15 cellular contexts compared by ENCODE assay signal in the genomic region with DNA sequence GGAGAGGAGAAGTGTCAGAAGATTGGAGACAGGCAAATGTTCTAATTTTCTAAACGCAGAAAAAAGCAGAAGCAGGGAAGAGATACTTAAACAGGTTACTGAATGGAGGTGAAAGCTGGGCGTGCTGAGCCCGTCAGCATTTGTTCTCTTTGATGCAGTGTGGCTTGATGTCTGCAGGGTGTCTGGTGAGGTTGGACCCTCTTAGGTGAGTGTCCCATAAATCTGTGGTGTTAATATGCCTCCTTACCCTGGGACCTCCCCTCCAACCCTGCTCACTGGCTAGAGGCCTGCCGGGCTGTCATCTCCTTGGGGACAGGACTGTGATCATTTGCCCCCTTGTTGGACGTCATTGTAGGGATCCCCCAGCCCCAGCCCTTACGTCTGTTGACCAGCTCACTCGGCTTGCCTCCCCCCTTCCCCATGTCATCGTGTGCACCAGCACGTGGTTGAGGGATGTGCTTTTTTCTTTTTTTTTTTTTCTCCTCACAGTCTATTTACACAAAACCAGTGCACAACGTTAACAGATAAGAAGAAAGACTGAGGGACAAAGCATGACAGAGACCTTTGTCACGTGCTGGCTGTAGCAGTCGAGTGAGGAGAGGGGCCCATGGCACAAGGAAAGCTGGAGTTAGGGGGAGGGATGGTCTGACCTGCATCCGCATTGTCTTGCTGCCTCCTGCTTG. TPM values are rescaled to one million over a fixed set of nuclear protein-coding genes. Genes with fewer than 3 reads are reported as not detected.
DNase-seq lines count a peak whose midpoint lies in the region; ATAC-seq, FAIRE-seq and TF ChIP-seq lines count a peak whose summit lies in the region.
"Had no signal": no experiment of that assay in that cellular context is flagged by ENCODE, and none has a peak within 500 bp of the region (broad histone marks: within the 10 kb centered on the region; RNA-seq: fewer than 3 reads in every experiment).

No MANE protein-coding gene starts in this region.

- no peaks in the 10 kb centered on the region for H3K9me3 ChIP-seq in KOPT-K1 (ENCODE audit: insufficient read depth, low read length, poor library complexity, severe bottlenecking)
- H3K9me3 ChIP-seq in K562 (replicated peaks; ENCODE audit: control insufficient read depth, insufficient read depth, low read depth, low read length): no peaks in the 10 kb centered on the region
- no peaks in the 10 kb centered on the region for H3K9me3 ChIP-seq in spleen
- H3K9me3 ChIP-seq: MG63, sigmoid colon, thyroid gland had no signal

- H3K9me3 Mint-ChIP-seq in activated CD4-positive, alpha-beta T cell treated with anti-CD3 and anti-CD28 coated beads, Interleukin-2, amount 10 ng/mL, durations not matched to agents 7 days and 5 days: peaks cover 4% of the 10 kb centered on the region

- BruUV-seq in K562 (replicated peaks; lab: Mats Ljungman, UMichigan): no TSS peak

- 46% methylated on average over 11 of the region's 13 CpGs for WGBS in K562 (ENCODE audit: insufficient coverage, low coverage, missing lambda C conversion rate)
- WGBS in spleen, 5 donors: 46 to 53% (median 49%) methylated on average over 13 of the region's 13 CpGs

- DNase-seq in activated CD4-positive, alpha-beta T cell treated with anti-CD3 and anti-CD28 coated beads, Interleukin-2, amount 10 ng/mL, durations not matched to agents 7 days and 5 days: no peak
- no peak for DNase-seq in activated CD4-positive, alpha-beta T cell treated with anti-CD3 and anti-CD28 coated beads, Interleukin-2, amount 50 U/mL, for 1 hour
- DNase-seq in K562 (ENCODE audit: extremely low read depth in 1 of 4, low spot score in 3 of 4) (no peak), spleen (no peak), anterior cingulate cortex (lab: John Stamatoyannopoulos, UW) (no peak), NCI-H82 treated with DMSO at 0.1 percent for 48 hours (lab: John Stamatoyannopoulos, UW; ENCODE audit: unreplicated experiment) (no peak)
- DNase-seq: ACHN, activated gamma-delta T cell, MG63, NCI-H226, sigmoid colon, thyroid gland had no signal

- POLR2A ChIA-PET in activated CD4-positive, alpha-beta T cell treated with anti-CD3 and anti-CD28 coated beads, Interleukin-2, amount 10 ng/mL, durations not matched to agents 7 days and 5 days (lab: Charles Lee): no interaction called here
- POLR2A ChIA-PET in K562 (lab: Yijun Ruan, JAX): interaction anchor here (0.8 to 1.5 kb wide), 3 partner anchors 9 to 13 kb away, joined by 3 to 5 read pairs (median 3); no protein-coding TSS in a partner anchor

- H3K4me3 Mint-ChIP-seq in activated CD4-positive, alpha-beta T cell treated with anti-CD3 and anti-CD28 coated beads, Interleukin-2, amount 10 ng/mL, durations not matched to agents 7 days and 5 days: peak overlapping the region; percentile 49

- no peak for TF ChIP-seq EP300 in K562 (IDR thresholded peaks at IDR 0.05; ENCODE audit: low read length)

- H3K27me3 ChIP-seq in K562 (ENCODE audit: control insufficient read depth in 2 of 2, insufficient read depth in 2 of 2, low read length in 2 of 2) (no peaks in the 10 kb centered on the region), spleen (replicated peaks in 1 of 7) (no peaks in the 10 kb centered on the region)
- H3K27me3 ChIP-seq: MG63, sigmoid colon, thyroid gland had no signal

- TF ChIP-seq RAD21 in K562 (CRISPR knock-in tag; conservative IDR thresholded peaks at IDR 0.05 in 1 of 2, IDR thresholded peaks at IDR 0.05 in 1 of 2): no peak

- H3K4me3 ChIP-seq in K562 (no peak overlapping the region), spleen (peak overlapping the region in 1 of 8 donors; percentile 33)
- H3K4me3 ChIP-seq: MG63, sigmoid colon, thyroid gland had no signal

- H2AFZ ChIP-seq in K562 (ENCODE audit: low read depth, low read length): no peak overlapping the region

- ATAC-seq in K562: no peak
- ATAC-seq in HG03097 (IDR thresholded peaks at IDR 0.05; ENCODE audit: low FRiP score, unreplicated experiment): no peak

- intact Hi-C loops in K562 (cut with micrococcal nuclease) (no loop called here), spleen (cut with DNase I; ENCODE audit: low total_unique reads) (no loop called here)

- H3K27me3 Mint-ChIP-seq in activated CD4-positive, alpha-beta T cell treated with anti-CD3 and anti-CD28 coated beads, Interleukin-2, amount 10 ng/mL, durations not matched to agents 7 days and 5 days: no peaks in the 10 kb centered on the region

- no peaks in the 10 kb centered on the region for H4K20me1 ChIP-seq in K562 (replicated peaks; ENCODE audit: control insufficient read depth, insufficient read depth, low read length)

- peaks cover 15% of the 10 kb centered on the region; the same call in 1 of the 3 replicates for H3K79me2 ChIP-seq in K562 (ENCODE audit: control insufficient read depth, insufficient read depth, low read length)

- H3K36me3 ChIP-seq in KOPT-K1 (ENCODE audit: insufficient read depth, low read length): peaks cover 4% of the 10 kb centered on the region; the same call in 1 of the 2 replicates
- no peaks in the 10 kb centered on the region for H3K36me3 ChIP-seq in K562 (ENCODE audit: control insufficient read depth, insufficient read depth, low read length)
- no peaks in the 10 kb centered on the region for H3K36me3 ChIP-seq in spleen
- H3K36me3 ChIP-seq: MG63, sigmoid colon, thyroid gland had no signal

- no peak overlapping the region for H3K4me2 ChIP-seq in K562 (ENCODE audit: insufficient read depth, low read length)

- TF ChIP-seq CTCF in K562 (IDR thresholded peaks at IDR 0.05 in 2 of 3, conservative IDR thresholded peaks at IDR 0.05 in 1 of 3; ENCODE audit: insufficient read depth in 2 of 3, low read depth in 1 of 3, low read length in 3 of 3) (no peak), spleen (IDR thresholded peaks at IDR 0.05 in 8 of 11, conservative IDR thresholded peaks at IDR 0.05 in 3 of 11) (no peak)

- H3K4me1 Mint-ChIP-seq in activated CD4-positive, alpha-beta T cell treated with anti-CD3 and anti-CD28 coated beads, Interleukin-2, amount 10 ng/mL, durations not matched to agents 7 days and 5 days: peaks cover 97% of the 10 kb centered on the region

- peak overlapping the region; percentile 93 for H3K27ac Mint-ChIP-seq in activated CD4-positive, alpha-beta T cell treated with anti-CD3 and anti-CD28 coated beads, Interleukin-2, amount 10 ng/mL, durations not matched to agents 7 days and 5 days

- no peaks in the 10 kb centered on the region for H3K9me1 ChIP-seq in K562 (ENCODE audit: control insufficient read depth, insufficient read depth, low read length)

- TF ChIP-seq POLR2A in K562 (conservative IDR thresholded peaks at IDR 0.05): no peak
- no peak for TF ChIP-seq POLR2A in spleen (IDR thresholded peaks at IDR 0.05)

- H3K27ac ChIP-seq in KOPT-K1 (ENCODE audit: low read depth, low read length, poor library complexity, severe bottlenecking): peak overlapping the region; percentile 22
- H3K27ac ChIP-seq in K562 (ENCODE audit: extremely low read depth, low read depth, low read length): no peak overlapping the region
- peak overlapping the region; percentile 70 to 93 (median 90) for H3K27ac ChIP-seq in spleen
- H3K27ac ChIP-seq: sigmoid colon, thyroid gland had no signal

- H3K9ac ChIP-seq in K562 (ENCODE audit: insufficient read depth in 1 of 2, low read depth in 2 of 2, low read length in 2 of 2): peak overlapping the region in 1 of 2 experiments; percentile 32; a peak in 1 of 4 replicates

- CTCF ChIA-PET in activated CD4-positive, alpha-beta T cell treated with anti-CD3 and anti-CD28 coated beads, Interleukin-2, amount 10 ng/mL, durations not matched to agents 7 days and 5 days (lab: Charles Lee): interaction anchor here (1.0 to 1.8 kb wide), 4 partner anchors 11 to 56 kb away, joined by 3 to 6 read pairs (median 4); no protein-coding TSS in a partner anchor
- CTCF ChIA-PET in K562 (lab: Yijun Ruan, JAX; ENCODE audit: low intra/inter-chr PET ratio): no interaction called here

- H3K4me1 ChIP-seq in K562 (replicated peaks in 1 of 2; ENCODE audit: control insufficient read depth in 2 of 2, insufficient read depth in 2 of 2, low read length in 2 of 2) (peaks cover 17 to 48% of the 10 kb centered on the region in 2 experiments; a peak in 4 of 5 replicates), spleen (peaks cover 86 to 100% (median 97%) of the 10 kb centered on the region in 6 donors)

- no peak for FAIRE-seq in K562 (lab: Jason Lieb, UNC)
- FAIRE-seq: TTC549 had no signal

- peaks cover 61% of the 10 kb centered on the region for H3K36me3 Mint-ChIP-seq in activated CD4-positive, alpha-beta T cell treated with anti-CD3 and anti-CD28 coated beads, Interleukin-2, amount 10 ng/mL, durations not matched to agents 7 days and 5 days (ENCODE audit: low read depth)

- in situ Hi-C loops in K562 (cut with MboI): no loop called here

RNA-seq across cellular contexts. Expression of a gene that starts 56.4 kb away (rescaled TPM):
- 10 to 100 TPM; 73.3 to 84.1 TPM for total RNA-seq in activated CD4-positive, alpha-beta T cell treated with anti-CD3 and anti-CD28 coated beads, Interleukin-2, amount 10 ng/mL, durations not matched to agents 7 days and 5 days
- total RNA-seq in K562 (2011; cell fraction: chromatin; rRNA removed; ENCODE audit: low replicate concordance): 6.2 and 7.3 TPM in 2 replicates
- total RNA-seq in K562 (2011; cell fraction: nucleolus; rRNA removed): 5.0 and 5.1 TPM in 2 replicates
- total RNA-seq in K562 (2011; cell fraction: nucleoplasm; rRNA removed): 4.7 and 4.8 TPM in 2 replicates
- total RNA-seq in K562 (2014; rRNA removed) (23.2 and 24.6 TPM in 2 replicates), K562 (2014; rRNA removed; fragmentation: Illumina TruSeq; extraction: Trizol) (8.6 and 10.8 TPM in 2 replicates), K562 (2015; rRNA removed; fragmentation: Illumina TruSeq; extraction: Trizol) (19.6 and 21.4 TPM in 2 replicates), K562 (2021) (25.8 and 27.9 TPM in 2 replicates), spleen (100 to 1,000 TPM in 2 of 7 donors, 10 to 100 TPM in 5; 50.3 to 106 (median 82.9) TPM)
- polyA plus RNA-seq in K562 (2011; rRNA removed) (4.5 and 4.8 TPM in 2 replicates), K562 (2014; fragmentation: Illumina TruSeq; extraction: Trizol) (15.9 and 21.9 TPM in 2 replicates), K562 (2014; fragmentation: Nextera tagmentation; extraction: Ambion mirVana) (1 to 10 TPM in 1 of 2 experiments, under 1 TPM in 1; 0.90 to 1.8 TPM), K562 (2014; rRNA removed) (24.3 and 26.3 TPM in 2 replicates), spleen (10 to 100 TPM; 21.5 to 32.1 (median 30.0) TPM)
- 4.3 and 7.8 TPM in 2 replicates for polyA plus RNA-seq in K562 (2011; cell fraction: cytosol; rRNA removed)
- 3.6 and 5.1 TPM in 2 replicates for polyA plus RNA-seq in K562 (2011; cell fraction: nucleus; rRNA removed)
- polyA plus RNA-seq in K562 (2012): 27.1 and 38.2 TPM in 2 replicates
- 4.3 and 7.2 TPM in 2 replicates for polyA minus RNA-seq in K562 (2011; rRNA and poly(A)+ RNA removed)
- 2.0 and 2.6 TPM in 2 replicates for polyA minus RNA-seq in K562 (2011; cell fraction: cytosol; rRNA and poly(A)+ RNA removed)
- 4.7 and 5.4 TPM in 2 replicates for polyA minus RNA-seq in K562 (2011; cell fraction: nucleus; rRNA and poly(A)+ RNA removed)
